In the genomic region with DNA sequence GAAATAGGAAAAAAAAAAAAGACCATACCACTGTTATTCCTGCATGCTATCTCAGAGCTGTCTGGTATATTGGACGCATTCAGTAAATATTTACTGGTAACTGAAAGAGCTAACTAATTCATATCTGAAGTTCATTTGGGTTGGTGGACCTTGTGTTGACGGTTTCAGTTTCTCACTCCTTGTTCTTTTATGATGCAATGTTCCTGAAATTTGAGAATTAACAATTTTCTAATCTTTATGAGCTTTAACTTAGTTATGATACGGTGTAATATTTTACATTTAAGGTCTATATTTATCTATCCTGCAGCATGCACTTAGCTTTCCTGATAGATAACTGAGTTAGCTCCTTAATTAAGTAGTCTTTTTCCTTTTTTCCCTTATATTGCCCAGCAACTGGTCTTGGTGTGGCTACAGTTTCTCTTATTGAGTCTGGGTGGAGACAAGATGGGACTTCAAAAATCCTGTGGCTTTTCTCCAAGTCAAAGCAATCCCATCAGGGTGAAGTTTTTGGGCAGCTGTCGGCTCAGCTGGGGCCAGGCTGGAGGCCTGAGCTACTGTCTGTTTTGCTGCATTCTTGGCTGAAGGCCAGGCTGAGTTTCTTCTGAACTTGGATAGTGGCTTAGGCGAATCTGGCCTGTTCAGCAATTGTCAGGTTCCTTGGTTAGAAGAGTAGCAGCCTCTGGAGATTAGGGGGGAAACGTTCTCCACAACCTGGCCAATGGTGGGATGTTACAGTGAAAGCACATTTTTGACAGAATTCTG, we compare ENCODE assay signal across 17 cellular contexts.
DNase-seq lines count a peak whose midpoint lies in the region; ATAC-seq and TF ChIP-seq lines count a peak whose summit lies in the region.
"Had no signal": no experiment of that assay in that cellular context is flagged by ENCODE, and none has a peak within 500 bp of the region (broad histone marks: within the 10 kb centered on the region; RNA-seq: fewer than 3 reads in every experiment).

No MANE protein-coding gene starts in this region.

- no peaks in the 10 kb centered on the region for H3K79me2 ChIP-seq in hepatocyte

- no peaks in the 10 kb centered on the region for H3K9me2 ChIP-seq in hepatocyte (replicated peaks; ENCODE audit: insufficient read depth)

- H4K20me1 ChIP-seq in hepatocyte (ENCODE audit: insufficient read depth, poor library complexity, severe bottlenecking): no peaks in the 10 kb centered on the region

- no peaks in the 10 kb centered on the region for H3K27me3 ChIP-seq in hepatocyte
- H3K27me3 ChIP-seq: SJSA1, uterus had no signal

- no peak overlapping the region for H3K27ac ChIP-seq in hepatocyte
- H3K27ac ChIP-seq: SJSA1, uterus had no signal

- 59% methylated on average over 6 of the region's 6 CpGs for WGBS in hepatocyte (ENCODE audit: low lambda C conversion rate, missing lambda C conversion rate)

- peak overlapping the region; percentile 41 to 77 for H3K27ac Mint-ChIP-seq in stimulated activated naive CD8-positive, alpha-beta T cell treated with anti-CD3 and anti-CD28 coated beads, Interleukin-15, amount 100 ng/mL, for 72 hours
- no peak overlapping the region for H3K27ac Mint-ChIP-seq in effector memory CD8-positive, alpha-beta T cell

- H3K4me1 Mint-ChIP-seq in stimulated activated naive CD8-positive, alpha-beta T cell treated with anti-CD3 and anti-CD28 coated beads, Interleukin-15, amount 100 ng/mL, for 72 hours: peaks cover 8% of the 10 kb centered on the region
- no peaks in the 10 kb centered on the region for H3K4me1 Mint-ChIP-seq in effector memory CD8-positive, alpha-beta T cell (ENCODE audit: low read depth in 2 of 2)
- H3K4me1 Mint-ChIP-seq: immature natural killer cell had no signal

- no peak for ATAC-seq in stimulated activated naive CD8-positive, alpha-beta T cell treated with anti-CD3 and anti-CD28 coated beads, Interleukin-15, amount 100 ng/mL, for 72 hours
- ATAC-seq in stimulated activated naive CD8-positive, alpha-beta T cell treated with anti-CD3 and anti-CD28 coated beads, Interleukin-15, Interleukin-2, amounts not matched to agents 100 U/mL and 50 U/mL, for 24 hours: no peak
- no peak for ATAC-seq in effector memory CD8-positive, alpha-beta T cell (replicated peaks)
- ATAC-seq: activated CD4-positive, CD25-positive, alpha-beta regulatory T cell treated with anti-CD3 and anti-CD28 coated beads, Interleukin-2, amount 50 U/mL, for 24 hours; natural killer cell treated with Interleukin-12 subunit alpha and Interleukin-12 subunit beta and Interleukin-15 and Interleukin-18, amount 100 ng/mL, for 72 hours had no signal

- H3K27me3 Mint-ChIP-seq in stimulated activated naive CD8-positive, alpha-beta T cell treated with anti-CD3 and anti-CD28 coated beads, Interleukin-15, amount 100 ng/mL, for 72 hours: peaks cover 8% of the 10 kb centered on the region
- no peaks in the 10 kb centered on the region for H3K27me3 Mint-ChIP-seq in effector memory CD8-positive, alpha-beta T cell

- H3K36me3 Mint-ChIP-seq in effector memory CD8-positive, alpha-beta T cell (ENCODE audit: insufficient read depth): no peaks in the 10 kb centered on the region

- H3K4me1 ChIP-seq in hepatocyte (ENCODE audit: insufficient read depth): peaks cover 11% of the 10 kb centered on the region
- H3K4me1 ChIP-seq: SJSA1, uterus had no signal

- H3K4me3 Mint-ChIP-seq in stimulated activated naive CD8-positive, alpha-beta T cell treated with anti-CD3 and anti-CD28 coated beads, Interleukin-15, amount 100 ng/mL, for 72 hours: no peak overlapping the region
- no peak overlapping the region for H3K4me3 Mint-ChIP-seq in effector memory CD8-positive, alpha-beta T cell
- H3K4me3 Mint-ChIP-seq: immature natural killer cell; natural killer cell treated with Interleukin-12 subunit alpha and Interleukin-12 subunit beta and Interleukin-15 and Interleukin-18, amount 100 ng/mL, for 72 hours had no signal

- TF ChIP-seq CTCF in astrocyte of the cerebellum (IDR thresholded peaks at IDR 0.05; ENCODE audit: low read depth, low read length, missing control alignments) (no peak), hepatocyte (IDR thresholded peaks at IDR 0.05; ENCODE audit: poor library complexity) (no peak)

- H3K36me3 ChIP-seq in hepatocyte (replicated peaks; ENCODE audit: insufficient read depth, low read depth): no peaks in the 10 kb centered on the region
- H3K36me3 ChIP-seq: SJSA1, uterus had no signal

- H3K4me3 ChIP-seq in astrocyte of the cerebellum (ENCODE audit: low read depth, low read length): no peak overlapping the region
- no peak overlapping the region for H3K4me3 ChIP-seq in hepatocyte
- H3K4me3 ChIP-seq: SJSA1, uterus had no signal

- DNase-seq in stimulated activated naive CD8-positive, alpha-beta T cell treated with anti-CD3 and anti-CD28 coated beads, Interleukin-15, amount 100 ng/mL, for 72 hours: no peak
- DNase-seq in stimulated activated naive CD8-positive, alpha-beta T cell treated with anti-CD3 and anti-CD28 coated beads, Interleukin-15, Interleukin-2, amounts not matched to agents 100 U/mL and 50 U/mL, for 24 hours: no peak
- DNase-seq in astrocyte of the cerebellum (ENCODE audit: low read depth) (peak; percentile 12), hepatocyte (ENCODE audit: low spot score) (peak; percentile 44), mucosa of gallbladder (ENCODE audit: low spot score) (no peak), GM19238 (ENCODE audit: insufficient read length, low spot score) (no peak), activated gamma-delta T cell (lab: John Stamatoyannopoulos, UW) (no peak)
- DNase-seq in effector memory CD8-positive, alpha-beta T cell: no peak
- DNase-seq: activated T-cell treated with anti-CD3 and anti-CD28 coated beads, Interleukin-2, amount 50 U/mL, for 48 hours; central memory CD4-positive, alpha-beta T cell; DND-41; immature natural killer cell; NCI-H510A; uterus had no signal

- in situ Hi-C loops in astrocyte of the cerebellum (cut with HindIII; ENCODE audit: low sequenced_read_pairs): no loop called here

- H2AFZ ChIP-seq in hepatocyte: no peak overlapping the region

- H3K4me2 ChIP-seq in hepatocyte: peak overlapping the region; percentile 21

- H3K9me3 ChIP-seq in hepatocyte (ENCODE audit: low read depth): no peaks in the 10 kb centered on the region
- H3K9me3 ChIP-seq: uterus had no signal

- H3K9me3 Mint-ChIP-seq in stimulated activated naive CD8-positive, alpha-beta T cell treated with anti-CD3 and anti-CD28 coated beads, Interleukin-15, amount 100 ng/mL, for 72 hours: peaks cover 0 to 12% of the 10 kb centered on the region in 2 donors
- H3K9me3 Mint-ChIP-seq in effector memory CD8-positive, alpha-beta T cell: no peaks in the 10 kb centered on the region
- H3K9me3 Mint-ChIP-seq: immature natural killer cell; natural killer cell treated with Interleukin-12 subunit alpha and Interleukin-12 subunit beta and Interleukin-15 and Interleukin-18, amount 100 ng/mL, for 72 hours had no signal

Comparison
In these comparisons a context has a peak if more than half of its experiments do, and no peak if none do; other contexts are left out.
1. DNase-seq: peak in astrocyte of the cerebellum (single experiment) and hepatocyte (single experiment); none in stimulated activated naive CD8-positive, alpha-beta T cell treated with anti-CD3 and anti-CD28 coated beads, Interleukin-15, amount 100 ng/mL, for 72 hours (0 of 2), stimulated activated naive CD8-positive, alpha-beta T cell treated with anti-CD3 and anti-CD28 coated beads, Interleukin-15, Interleukin-2, amounts not matched to agents 100 U/mL and 50 U/mL, for 24 hours (single experiment), mucosa of gallbladder (single experiment), GM19238 (single experiment), activated gamma-delta T cell (single experiment) and effector memory CD8-positive, alpha-beta T cell (0 of 3).
2. H3K27ac Mint-ChIP-seq: peak in stimulated activated naive CD8-positive, alpha-beta T cell treated with anti-CD3 and anti-CD28 coated beads, Interleukin-15, amount 100 ng/mL, for 72 hours (2 of 2); none in effector memory CD8-positive, alpha-beta T cell (0 of 2).